ENCODE assay signal across 8 cellular contexts in the genomic region with DNA sequence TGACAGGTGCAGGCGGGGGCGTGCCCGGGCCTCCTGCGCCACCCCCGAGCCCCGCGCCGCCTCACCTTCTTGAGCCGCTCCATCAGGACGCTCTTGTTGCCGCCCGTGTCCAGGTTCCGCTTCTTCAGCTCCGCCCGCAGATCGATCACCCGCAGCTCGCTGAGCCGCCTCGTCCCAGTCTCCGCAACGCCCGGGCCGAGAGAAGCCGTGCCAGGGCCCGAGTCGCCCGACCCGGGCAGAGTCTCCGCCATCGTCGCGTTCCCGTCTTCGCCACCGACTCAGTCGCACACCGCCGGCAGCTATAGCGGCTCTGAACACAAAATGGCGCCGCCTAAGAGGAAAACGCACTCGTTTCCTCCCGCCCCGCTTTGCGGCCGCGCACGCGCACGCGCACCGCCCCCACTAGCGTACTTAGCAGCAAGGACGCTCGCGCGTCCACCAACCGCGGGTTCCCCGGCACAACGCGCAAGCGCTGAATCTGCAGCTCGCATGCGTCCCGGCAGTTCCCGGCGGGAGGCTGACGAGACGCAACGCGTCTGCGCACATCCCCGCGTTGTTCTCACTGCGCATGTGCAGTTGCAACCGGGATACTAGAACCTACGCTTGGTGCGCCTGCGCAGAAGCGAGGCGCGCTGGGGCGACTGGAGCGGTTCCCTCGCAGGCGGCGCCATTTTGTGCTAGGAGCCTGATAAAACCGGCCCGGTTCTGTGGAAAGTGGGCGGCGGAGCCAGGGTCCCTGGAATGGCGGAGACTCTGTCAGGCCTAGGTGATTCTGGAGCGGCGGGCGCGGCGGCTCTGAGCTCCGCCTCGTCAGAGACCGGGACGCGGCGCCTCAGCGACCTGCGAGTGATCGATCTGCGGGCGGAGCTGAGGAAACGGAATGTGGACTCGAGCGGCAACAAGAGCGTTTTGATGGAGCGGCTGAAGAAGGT. TPM values are rescaled to one million over a fixed set of nuclear protein-coding genes. Genes with fewer than 3 reads are reported as not detected.
DNase-seq lines count a peak whose midpoint lies in the region; ATAC-seq, FAIRE-seq and TF ChIP-seq lines count a peak whose summit lies in the region.

A gene (plus strand): TSS at position 619 of the 932 bp plus-strand sequence. CDS start 123 bp downstream, at position 742.
A gene (minus strand): TSS at position 312 of the 932 bp plus-strand sequence. CDS start 61 bp downstream, at position 251.

- peak within 1 kb of the TSS; percentile 82 for H2BK120ac ChIP-seq in trophoblast cell (ENCODE audit: insufficient read depth, low read length, poor library complexity)

- no peaks in the 10 kb centered on the region for H3K9me3 ChIP-seq in adrenal gland (replicated peaks in 1 of 3)
- H3K9me3 ChIP-seq in trophoblast cell (ENCODE audit: insufficient read depth, low read depth, low read length), result no peaks in the 10 kb centered on the region
- H3K9me3 ChIP-seq in transverse colon, result no peaks in the 10 kb centered on the region

- H3K36me3 ChIP-seq in adrenal gland (replicated peaks in 1 of 2) (peaks cover 0 to 60% of the 10 kb centered on the region in 2 donors), trophoblast cell (ENCODE audit: control insufficient read depth in 1 of 2, insufficient read depth in 2 of 2, low read length in 2 of 2) (peaks cover 23 to 50% of the 10 kb centered on the region in 2 experiments), transverse colon (peaks cover 0 to 27% (median 8%) of the 10 kb centered on the region in 4 donors)

- peak within 1 kb of the TSS; percentile 86 for H2AK5ac ChIP-seq in trophoblast cell (ENCODE audit: low read length)

- peak within 1 kb of the TSS; percentile 88 for H3K18ac ChIP-seq in trophoblast cell (ENCODE audit: low read length)

- H2BK5ac ChIP-seq in trophoblast cell (ENCODE audit: low read depth, low read length, poor library complexity), result peak within 1 kb of the TSS; percentile 66

- H3K27ac ChIP-seq in adrenal gland (peak within 1 kb of the TSS; percentile 86 to 95 (median 94)), trophoblast cell (ENCODE audit: low read depth, low read length) (peak within 1 kb of the TSS; percentile 87), transverse colon (peak within 1 kb of the TSS; percentile 95 to 100 (median 99))

- H4K8ac ChIP-seq in trophoblast cell (ENCODE audit: low read depth, low read length), result peak within 1 kb of the TSS; percentile 95

- ATAC-seq in HG02852 (IDR thresholded peaks at IDR 0.05; ENCODE audit: unreplicated experiment), result peak; percentile 78

- intact Hi-C loops in adrenal gland (cut with DNase I) (no loop called here), cardiac septum (cut with DNase I) (loop anchor here (1.0 kb wide), 1 partner anchor 58 kb away; a partner anchor contains a TSS), transverse colon (cut with DNase I; ENCODE audit: low total_unique reads) (no loop called here)

- peak; percentile 100 for FAIRE-seq in GM12892 (lab: Jason Lieb, UNC)

- H3K27me3 ChIP-seq in adrenal gland (no peaks in the 10 kb centered on the region), trophoblast cell (ENCODE audit: insufficient read depth, low read length) (no peaks in the 10 kb centered on the region), transverse colon (no peaks in the 10 kb centered on the region)

- H3K4me3 ChIP-seq in adrenal gland (peak within 1 kb of the TSS; percentile 81 to 93 (median 90)), trophoblast cell (ENCODE audit: low read depth, low read length) (peak within 1 kb of the TSS; percentile 99), transverse colon (peak within 1 kb of the TSS; percentile 87 to 99 (median 98))

- H3K79me1 ChIP-seq in trophoblast cell (ENCODE audit: low read length), result peaks cover 14% of the 10 kb centered on the region

- H3K14ac ChIP-seq in trophoblast cell (ENCODE audit: low read length), result peak within 1 kb of the TSS; percentile 91

- DNase-seq in GM12892 (ENCODE audit: insufficient read length) (peak; percentile 91), NCI-H146 (lab: John Stamatoyannopoulos, UW) (peak; percentile 98), T-helper 1 cell (peak; percentile 99 to 100 (median 99)), adrenal gland (peak; percentile 99 to 100 (median 100)), cardiac septum (ENCODE audit: low spot score) (peak; percentile 100), trophoblast cell (peak; percentile 100), transverse colon (peak; percentile 100)

- WGBS in adrenal gland, 4 donors, result 0% methylated on average over 21 to 116 of the region's 116 CpGs
- WGBS in trophoblast cell (ENCODE audit: extremely low coverage, insufficient coverage, insufficient read length), result no CpG with 5 or more reads among the region's 116 CpGs
- 1% methylated on average over 84 of the region's 116 CpGs; no CpG with 5 or more reads in 1 of the 2 donors for WGBS in transverse colon (ENCODE audit: low coverage in 1 of 2), 2 donors

- H3K4ac ChIP-seq in trophoblast cell (ENCODE audit: low read depth, low read length), result peak within 1 kb of the TSS; percentile 100

- H3K4me1 ChIP-seq in adrenal gland (replicated peaks in 1 of 2) (peaks cover 24 to 64% of the 10 kb centered on the region in 2 donors), trophoblast cell (ENCODE audit: control insufficient read depth in 1 of 2, insufficient read depth in 2 of 2, low read length in 2 of 2) (peaks cover 8 to 14% of the 10 kb centered on the region in 2 experiments), transverse colon (peaks cover 32 to 73% (median 55%) of the 10 kb centered on the region in 4 donors)

- peak within 1 kb of the TSS; percentile 95 for H3K9ac ChIP-seq in trophoblast cell (ENCODE audit: low read length)

- TF ChIP-seq EP300 in transverse colon (IDR thresholded peaks at IDR 0.05; ENCODE audit: low read depth), result no peak

- TF ChIP-seq POLR2A in GM12892 (IDR thresholded peaks at IDR 0.05; ENCODE audit: low read depth, low read length), result peak; percentile 98
- peak; percentile 74 to 97 for TF ChIP-seq POLR2A in adrenal gland (IDR thresholded peaks at IDR 0.05)
- peak; percentile 93 for TF ChIP-seq POLR2A in transverse colon (IDR thresholded peaks at IDR 0.05)

- in situ Hi-C loops in transverse colon (cut with MboI; ENCODE audit: low pct_ligation_motif_present in 1 of 4, low pct_unique_long_range_greater_than_20kb in 1 of 4, low sequenced_read_pairs in 3 of 4), result no loop called here

- H4K91ac ChIP-seq in trophoblast cell (ENCODE audit: low read depth, low read length), result peak within 1 kb of the TSS; percentile 94

- H4K12ac ChIP-seq in trophoblast cell (ENCODE audit: low read depth, low read length), result peak within 1 kb of the TSS; percentile 85

- peak within 1 kb of the TSS; percentile 38 for H2BK12ac ChIP-seq in trophoblast cell (ENCODE audit: low read length)

- no peak for TF ChIP-seq CTCF in adrenal gland (IDR thresholded peaks at IDR 0.05)
- TF ChIP-seq CTCF in transverse colon (IDR thresholded peaks at IDR 0.05), result no peak

- H3K23ac ChIP-seq in trophoblast cell (ENCODE audit: low read length), result peak within 1 kb of the TSS; percentile 31

- H3K79me2 ChIP-seq in trophoblast cell (ENCODE audit: control insufficient read depth, insufficient read depth, low read length, poor library complexity), result peaks cover 45% of the 10 kb centered on the region

- H3K4me2 ChIP-seq in trophoblast cell (ENCODE audit: low read length), result peak within 1 kb of the TSS; percentile 90

- H2AFZ ChIP-seq in trophoblast cell (ENCODE audit: insufficient read depth, low read length, poor library complexity), result peak within 1 kb of the TSS; percentile 83

RNA-seq across cellular contexts. Expression of the first gene that starts in this region (rescaled TPM):
- polyA plus RNA-seq in GM12892 (2012; ENCODE audit: missing spikeins), result 48.3 TPM
- total RNA-seq in adrenal gland (100 to 1,000 TPM in 1 of 8 donors, 10 to 100 TPM in 7; 38.8 to 111 (median 55.5) TPM), cardiac septum (67.4 TPM), transverse colon (100 to 1,000 TPM in 3 of 4 donors, 10 to 100 TPM in 1; 90.5 to 368 (median 185) TPM)
- polyA plus RNA-seq in adrenal gland, result 100 to 1,000 TPM in 2 of 3 donors, 10 to 100 TPM in 1; 46.4 to 125 (median 111) TPM
- 75.5 and 76.6 TPM in 2 replicates for polyA plus RNA-seq in trophoblast cell (2013)

RNA-seq across cellular contexts. Expression of the second gene that starts in this region (rescaled TPM):
- polyA plus RNA-seq in GM12892 (2012; ENCODE audit: missing spikeins), result 37.7 TPM
- total RNA-seq in adrenal gland (100 to 1,000 TPM in 2 of 8 donors, 10 to 100 TPM in 6; 27.1 to 157 (median 62.4) TPM), cardiac septum (48.6 TPM), transverse colon (100 to 1,000 TPM in 2 of 4 donors, 10 to 100 TPM in 2; 64.0 to 283 (median 124) TPM)
- 100 to 1,000 TPM in 2 of 3 donors, 10 to 100 TPM in 1; 66.9 to 254 (median 165) TPM for polyA plus RNA-seq in adrenal gland
- 31.8 and 32.5 TPM in 2 replicates for polyA plus RNA-seq in trophoblast cell (2013)

Comparison
In these comparisons a context has a peak if more than half of its experiments do, and no peak if none do; other contexts are left out.
1. Peak in every context shown above with its lines: DNase-seq, ATAC-seq, H3K4me3 ChIP-seq and H3K27ac ChIP-seq.